ENCODE assay signal across 11 cellular contexts in the genomic region with DNA sequence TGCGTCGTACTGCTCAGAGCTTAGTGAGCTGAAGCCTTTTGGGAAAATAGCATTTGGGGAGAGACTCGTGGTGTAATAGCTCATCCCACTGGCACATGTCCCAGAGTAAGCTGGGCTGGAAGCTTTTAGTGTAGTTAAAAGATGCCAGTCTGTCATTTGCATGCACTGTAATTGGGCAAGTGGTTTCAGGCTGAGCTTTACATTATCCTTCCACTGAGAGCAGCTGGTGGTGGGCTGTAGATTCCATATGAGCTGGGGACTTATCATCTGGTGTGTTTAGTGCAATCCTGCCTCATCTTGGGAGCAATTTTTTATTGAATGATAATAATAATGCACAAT.
A peak's percentile ranks its signal among the peaks of the same experiment; 100 is the strongest.
DNase-seq lines count a peak whose midpoint lies in the region; ATAC-seq, FAIRE-seq and TF ChIP-seq lines count a peak whose summit lies in the region.
"Had no signal": no experiment of that assay in that cellular context is flagged by ENCODE, and none has a peak within 500 bp of the region (broad histone marks: within the 10 kb centered on the region; RNA-seq: fewer than 3 reads in every experiment).

No MANE protein-coding gene starts in this region.

- intact Hi-C loops in HepG2 (cut with micrococcal nuclease; ENCODE audit: unreplicated experiment) (loop anchor here (2.0 kb wide), 1 partner anchor 14 kb away; no protein-coding TSS in a partner anchor), aorta (cut with DNase I) (no loop called here)

- no peak for ATAC-seq in HepG2
- ATAC-seq in aorta (ENCODE audit: low FRiP score) = peak; percentile 68
- no peak for ATAC-seq in GM18520 (IDR thresholded peaks at IDR 0.05; ENCODE audit: unreplicated experiment)

- no peak overlapping the region for H3K4me2 ChIP-seq in HepG2 (ENCODE audit: low read depth, low read length)
- no peak overlapping the region for H3K4me2 ChIP-seq in astrocyte (ENCODE audit: low read length)

- H3K9me3 Mint-ChIP-seq in astrocyte (ENCODE audit: unreplicated experiment) (no peaks in the 10 kb centered on the region), progenitor cell of endocrine pancreas (ENCODE audit: low read depth) (no peaks in the 10 kb centered on the region)

- 19% methylated on average over 3 of the region's 3 CpGs for WGBS in liver
- whole genome bisulfite sequencing in HepG2 (ENCODE audit: low lambda C conversion rate) = 94% methylated on average over 3 of the region's 3 CpGs
- WGBS in aorta, 2 donors = 12 to 16% methylated on average over 3 of the region's 3 CpGs

- H3K27ac Mint-ChIP-seq in astrocyte (ENCODE audit: unreplicated experiment) = no peak overlapping the region
- no peak overlapping the region for H3K27ac Mint-ChIP-seq in progenitor cell of endocrine pancreas

- in situ Hi-C loops in HepG2 (cut with HindIII; ENCODE audit: extremely low pct_ligation_motif_present, low pct_unique_long_range_greater_than_20kb) = no loop called here

- H4K20me1 ChIP-seq in HepG2 (ENCODE audit: insufficient read depth, low read length) (0 out of 2 replicates have a peak, but pooled peaks cover 4% of the 10 kb centered on the region), astrocyte (ENCODE audit: insufficient read depth, low read length) (peaks cover 74% of the 10 kb centered on the region)

- no peak overlapping the region for H3K4me3 ChIP-seq in liver (ENCODE audit: low read depth in 1 of 3, low read length in 3 of 3)
- no peak overlapping the region for H3K4me3 ChIP-seq in HepG2 (replicated peaks in 1 of 3; ENCODE audit: insufficient read depth in 1 of 3, low read depth in 2 of 3, low read length in 3 of 3)
- no peak overlapping the region for H3K4me3 ChIP-seq in astrocyte (ENCODE audit: insufficient read depth, low read depth, low read length)
- no peak overlapping the region for H3K4me3 ChIP-seq in aorta (ENCODE audit: low read length in 2 of 2)
- H3K4me3 ChIP-seq: SJSA1 had no signal

- H3K36me3 ChIP-seq in liver (ENCODE audit: control insufficient read depth in 4 of 4, insufficient read depth in 3 of 4, low read depth in 1 of 4, low read length in 3 of 4) (no peaks in the 10 kb centered on the region), HepG2 (replicated peaks in 1 of 2; ENCODE audit: control insufficient read depth in 1 of 2, insufficient read depth in 2 of 2, low read length in 2 of 2) (no peaks in the 10 kb centered on the region; a peak in 2 of 5 replicates), astrocyte (ENCODE audit: insufficient read depth, low read length) (no peaks in the 10 kb centered on the region), aorta (ENCODE audit: control insufficient read depth in 1 of 2, insufficient read depth in 2 of 2, low read length in 1 of 2) (no peaks in the 10 kb centered on the region)
- H3K36me3 ChIP-seq: SJSA1 had no signal

- CTCF ChIA-PET in HepG2 (lab: Yijun Ruan, JAX; ENCODE audit: low intra/inter-chr PET ratio, low total read pairs) = no interaction called here

- H3K36me3 Mint-ChIP-seq in astrocyte (ENCODE audit: low read depth, unreplicated experiment) (no peaks in the 10 kb centered on the region), progenitor cell of endocrine pancreas (ENCODE audit: insufficient read depth) (no peaks in the 10 kb centered on the region)

- no peaks in the 10 kb centered on the region for H3K27me3 Mint-ChIP-seq in astrocyte (ENCODE audit: low read depth, unreplicated experiment)
- no peaks in the 10 kb centered on the region for H3K27me3 Mint-ChIP-seq in progenitor cell of endocrine pancreas

- H3K79me2 ChIP-seq in HepG2 (ENCODE audit: insufficient read depth, low read length) = peaks cover 66% of the 10 kb centered on the region
- peaks cover 83% of the 10 kb centered on the region for H3K79me2 ChIP-seq in astrocyte (ENCODE audit: insufficient read depth, low read length)

- POLR2A ChIA-PET in HepG2 (lab: Yijun Ruan, JAX) = no interaction called here

- H3K9ac ChIP-seq in liver (ENCODE audit: low read depth in 1 of 2, low read length in 2 of 2) (peak overlapping the region; percentile 32 to 52), HepG2 (ENCODE audit: insufficient read depth, low read depth, low read length) (no peak overlapping the region), astrocyte (ENCODE audit: low read length) (no peak overlapping the region)

- TF ChIP-seq CTCF in liver (IDR thresholded peaks at IDR 0.05; ENCODE audit: low read depth, low read length, missing input control) = no peak
- no peak for TF ChIP-seq CTCF in HepG2 (CRISPR knock-in tag; IDR thresholded peaks at IDR 0.05)
- TF ChIP-seq CTCF in astrocyte (IDR thresholded peaks at IDR 0.05; ENCODE audit: insufficient read depth, low read depth, low read length) = no peak
- TF ChIP-seq CTCF in progenitor cell of endocrine pancreas (IDR thresholded peaks at IDR 0.05; ENCODE audit: unreplicated experiment) = no peak

- peaks cover 32% of the 10 kb centered on the region for H3K4me1 Mint-ChIP-seq in astrocyte (ENCODE audit: low read depth, unreplicated experiment)
- H3K4me1 Mint-ChIP-seq in progenitor cell of endocrine pancreas (ENCODE audit: low read depth) = peaks cover 29% of the 10 kb centered on the region

- H3K27ac ChIP-seq in liver (ENCODE audit: low read depth in 1 of 2, low read length in 2 of 2) (peak overlapping the region; percentile 57 to 73), HepG2 (ENCODE audit: extremely low read length, insufficient read depth, low read length) (no peak overlapping the region), astrocyte (ENCODE audit: low read depth, low read length) (no peak overlapping the region), aorta (ENCODE audit: low read depth in 1 of 2, low read length in 2 of 2) (no peak overlapping the region)
- H3K27ac ChIP-seq: C4-2B, SJSA1 had no signal

- H3K4me3 Mint-ChIP-seq in astrocyte (ENCODE audit: unreplicated experiment) = no peak overlapping the region
- no peak overlapping the region for H3K4me3 Mint-ChIP-seq in progenitor cell of endocrine pancreas (ENCODE audit: low read depth)

- H3K27me3 ChIP-seq in liver (ENCODE audit: control insufficient read depth in 4 of 4, insufficient read depth in 4 of 4, low read length in 3 of 4) (no peaks in the 10 kb centered on the region), HepG2 (ENCODE audit: control insufficient read depth in 1 of 2, insufficient read depth in 2 of 2, low read length in 2 of 2) (no peaks in the 10 kb centered on the region), astrocyte (ENCODE audit: insufficient read depth, low read length) (no peaks in the 10 kb centered on the region), aorta (ENCODE audit: control insufficient read depth in 1 of 2, insufficient read depth in 2 of 2, low read length in 1 of 2) (no peaks in the 10 kb centered on the region)
- H3K27me3 ChIP-seq: SJSA1 had no signal

- FAIRE-seq in HepG2 (lab: Jason Lieb, UNC) (no peak), astrocyte (lab: Jason Lieb, UNC) (no peak)
- FAIRE-seq: colon had no signal

- no peak for TF ChIP-seq EP300 in HepG2 (IDR thresholded peaks at IDR 0.05; ENCODE audit: low read depth in 2 of 2, low read length in 2 of 2)
- no peak for TF ChIP-seq EP300 in HepG2 (CRISPR knock-in tag; IDR thresholded peaks at IDR 0.05; ENCODE audit: borderline replicate concordance)

- DNase-seq in HepG2 (ENCODE audit: low spot score) = no peak
- peak; percentile 61 for DNase-seq in astrocyte (ENCODE audit: low read depth)
- peak; percentile 56 for DNase-seq in kidney tubule cell (ENCODE audit: low spot score)
- peak in 1 of 2 donors; percentile 53 for DNase-seq in aorta
- no peak for DNase-seq in progenitor cell of endocrine pancreas (ENCODE audit: low spot score, unreplicated experiment)
- no peak for DNase-seq in MV-4-11 (lab: John Stamatoyannopoulos, UW)

- no peak for TF ChIP-seq POLR2A in HepG2 (IDR thresholded peaks at IDR 0.05; ENCODE audit: insufficient read depth in 1 of 2, low read depth in 2 of 2, low read length in 2 of 2)

- H3K4me1 ChIP-seq in liver (ENCODE audit: control insufficient read depth in 4 of 4, insufficient read depth in 4 of 4, low read length in 3 of 4) (peaks cover 5 to 32% (median 25%) of the 10 kb centered on the region in 4 donors), HepG2 (ENCODE audit: insufficient read depth, low read length) (peaks cover 50% of the 10 kb centered on the region), astrocyte (ENCODE audit: insufficient read depth, low read length) (peaks cover 8% of the 10 kb centered on the region), aorta (ENCODE audit: control insufficient read depth in 1 of 2, insufficient read depth in 2 of 2, low read length in 2 of 2) (peaks cover 7 to 11% of the 10 kb centered on the region in 2 donors)

- H3K9me3 ChIP-seq in liver (ENCODE audit: control insufficient read depth in 4 of 4, low read length in 3 of 4) (no peaks in the 10 kb centered on the region), HepG2 (ENCODE audit: low read length) (no peaks in the 10 kb centered on the region), astrocyte (ENCODE audit: insufficient read depth, low read depth, low read length) (no peaks in the 10 kb centered on the region), aorta (ENCODE audit: control insufficient read depth, low read length) (no peaks in the 10 kb centered on the region)
- H3K9me3 ChIP-seq: SJSA1 had no signal

- TF ChIP-seq RAD21 in liver (IDR thresholded peaks at IDR 0.05) (peak; percentile 37 to 59), HepG2 (CRISPR knock-in tag; IDR thresholded peaks at IDR 0.05) (no peak)

- no peak overlapping the region for H2AFZ ChIP-seq in HepG2 (ENCODE audit: low read length)
- H2AFZ ChIP-seq in astrocyte (ENCODE audit: low read depth, low read length) = no peak overlapping the region

- no TSS peak for BruUV-seq in HepG2 (replicated peaks; lab: Mats Ljungman, UMichigan)

TF ChIP-seq in liver, 16 proteins besides CTCF, POLR2A, EP300 and RAD21 (continues in another document):
- TF ChIP-seq MAX (IDR thresholded peaks at IDR 0.05) (no peak), HNF4G (IDR thresholded peaks at IDR 0.05) (no peak), NR2F2 (IDR thresholded peaks at IDR 0.05) (no peak), YY1 (IDR thresholded peaks at IDR 0.05) (no peak), FOXA2 (IDR thresholded peaks at IDR 0.05) (no peak), GABPA (IDR thresholded peaks at IDR 0.05 in 1 of 2, conservative IDR thresholded peaks at IDR 0.05 in 1 of 2) (no peak), SP1 (IDR thresholded peaks at IDR 0.05) (peak; percentile 29)

TF ChIP-seq in HepG2, 621 proteins besides CTCF, POLR2A, EP300 and RAD21 (continues in another document):
- TF ChIP-seq TRAFD1 (CRISPR knock-in tag; IDR thresholded peaks at IDR 0.05; ENCODE audit: borderline replicate concordance) (no peak), ZNF446 (CRISPR knock-in tag; IDR thresholded peaks at IDR 0.05) (no peak), ZNF224 (CRISPR knock-in tag; IDR thresholded peaks at IDR 0.05) (no peak)

Comparison
In these comparisons a context has a peak if more than half of its experiments do, and no peak if none do; other contexts are left out.
1. H3K27ac ChIP-seq: peak in liver (2 of 2); none in HepG2 (single experiment), astrocyte (single experiment) and aorta (0 of 2).
2. H3K9ac ChIP-seq: peak in liver (2 of 2); none in HepG2 (single experiment) and astrocyte (single experiment).
3. DNase-seq: peak in astrocyte (single experiment) and kidney tubule cell (single experiment); none in HepG2 (single experiment), progenitor cell of endocrine pancreas (single experiment) and MV-4-11 (single experiment).